16 cellular contexts compared by ENCODE assay signal in genomic region chrX:95728446-95728845, GRCh38.
DNase-seq lines count a peak whose midpoint lies in the region; TF ChIP-seq lines count a peak whose summit lies in the region.
"Had no signal": no experiment of that assay in that cellular context is flagged by ENCODE, and none has a peak within 500 bp of the region (broad histone marks: within the 10 kb centered on the region; RNA-seq: fewer than 3 reads in every experiment).

No MANE protein-coding gene starts in this region.

- H3K9me3 Mint-ChIP-seq in neural progenitor cell = no peaks in the 10 kb centered on the region
- H3K9me3 Mint-ChIP-seq: CD8-positive, alpha-beta T cell; H9; IgD-negative memory B cell had no signal

- no peaks in the 10 kb centered on the region for H4K20me1 ChIP-seq in neural progenitor cell (ENCODE audit: low read depth)

- H3K9ac ChIP-seq in neural progenitor cell = no peak overlapping the region
- H3K9ac ChIP-seq: BLaER1 treated with 17β-estradiol and CSF1 and Interleukin-3, amounts not matched to agents 10 nM and 100 nM had no signal

- POLR2A ChIA-PET in A673 (lab: Charles Lee; ENCODE audit: low non-redundant PET) = no interaction called here

- H3K4me1 ChIP-seq in A673 (ENCODE audit: insufficient read depth, low read length, poor library complexity, severe bottlenecking) (peaks cover 54% of the 10 kb centered on the region), SJCRH30 (peaks cover 65% of the 10 kb centered on the region), neural progenitor cell (peaks cover 13% of the 10 kb centered on the region), sigmoid colon (no peaks in the 10 kb centered on the region)
- H3K4me1 ChIP-seq: A549; BLaER1 treated with 17β-estradiol and CSF1 and Interleukin-3, amounts not matched to agents 10 nM and 100 nM had no signal

- no peaks in the 10 kb centered on the region for H3K9me3 ChIP-seq in A673 (ENCODE audit: low read depth, low read length, poor library complexity, severe bottlenecking)
- H3K9me3 ChIP-seq in SJCRH30 (replicated peaks) = no peaks in the 10 kb centered on the region
- H3K9me3 ChIP-seq in neural progenitor cell (ENCODE audit: low read depth) = no peaks in the 10 kb centered on the region
- H3K9me3 ChIP-seq in sigmoid colon = no peaks in the 10 kb centered on the region
- H3K9me3 ChIP-seq: A549; BLaER1 treated with 17β-estradiol and CSF1 and Interleukin-3, amounts not matched to agents 10 nM and 100 nM had no signal

- H3K27me3 ChIP-seq in A673 (replicated peaks; ENCODE audit: insufficient read depth, low read depth, low read length, poor library complexity) (no peaks in the 10 kb centered on the region), SJCRH30 (no peaks in the 10 kb centered on the region), neural progenitor cell (no peaks in the 10 kb centered on the region), sigmoid colon (no peaks in the 10 kb centered on the region)

- peaks cover 19% of the 10 kb centered on the region for H3K4me1 Mint-ChIP-seq in neural progenitor cell
- H3K4me1 Mint-ChIP-seq: B cell, IgD-negative memory B cell had no signal

- TF ChIP-seq CTCF in A673 (conservative IDR thresholded peaks at IDR 0.05; ENCODE audit: low read depth, low read length) (no peak), neural progenitor cell (IDR thresholded peaks at IDR 0.05) (no peak), sigmoid colon (IDR thresholded peaks at IDR 0.05) (no peak)

- H3F3A ChIP-seq in neural progenitor cell (ENCODE audit: low read depth) = no peaks in the 10 kb centered on the region

- intact Hi-C loops in A673 (cut with micrococcal nuclease; ENCODE audit: unreplicated experiment) (no loop called here), sigmoid colon (cut with DNase I) (no loop called here)

- no peak overlapping the region for H3K27ac Mint-ChIP-seq in neural progenitor cell
- H3K27ac Mint-ChIP-seq: B cell; CD8-positive, alpha-beta T cell; H9; IgD-negative memory B cell had no signal

- H3K27ac ChIP-seq in A673 (ENCODE audit: low read depth, low read length, poor library complexity, severe bottlenecking) (peak overlapping the region; percentile 64), SJCRH30 (peak overlapping the region; percentile 18; the same call in 1 of the 2 replicates), neural progenitor cell (no peak overlapping the region), sigmoid colon (no peak overlapping the region)
- H3K27ac ChIP-seq: 22Rv1; A549; BLaER1 treated with 17β-estradiol and CSF1 and Interleukin-3, amounts not matched to agents 10 nM and 100 nM had no signal

- DNase-seq in DMS 273 (lab: John Stamatoyannopoulos, UW; ENCODE audit: unreplicated experiment) = peak; percentile 23
- no peak for DNase-seq in DMS 273 treated with DMSO at 0.1 percent for 48 hours (lab: John Stamatoyannopoulos, UW)
- no peak for DNase-seq in A673 (ENCODE audit: low spot score)
- peak; percentile 59 to 76 for DNase-seq in SJCRH30
- peak; percentile 57 for DNase-seq in neural progenitor cell (ENCODE audit: low spot score)
- DNase-seq in sigmoid colon = no peak
- DNase-seq in NCI-H774 (lab: John Stamatoyannopoulos, UW) = no peak
- DNase-seq in NCI-H187 treated with DMSO at 0.1 percent for 48 hours (lab: John Stamatoyannopoulos, UW) = no peak
- DNase-seq: Calu3; CD8-positive, alpha-beta T cell; H9 had no signal

- H3K4me3 Mint-ChIP-seq in neural progenitor cell = no peak overlapping the region
- H3K4me3 Mint-ChIP-seq: B cell; CD8-positive, alpha-beta T cell; H9; IgD-negative memory B cell had no signal

- H3K27me3 Mint-ChIP-seq in neural progenitor cell (ENCODE audit: insufficient read depth, low read depth) = peaks cover 5% of the 10 kb centered on the region
- H3K27me3 Mint-ChIP-seq: B cell had no signal

- H3K36me3 Mint-ChIP-seq in neural progenitor cell = no peaks in the 10 kb centered on the region
- H3K36me3 Mint-ChIP-seq: CD8-positive, alpha-beta T cell; IgD-negative memory B cell had no signal

- H3K4me3 ChIP-seq in A673 (ENCODE audit: low read depth, low read length, poor library complexity, severe bottlenecking) (no peak overlapping the region), SJCRH30 (no peak overlapping the region), neural progenitor cell (no peak overlapping the region), sigmoid colon (no peak overlapping the region)
- H3K4me3 ChIP-seq: A549; BLaER1 treated with 17β-estradiol and CSF1 and Interleukin-3, amounts not matched to agents 10 nM and 100 nM had no signal

- H3K4me2 ChIP-seq in neural progenitor cell = no peak overlapping the region
- H3K4me2 ChIP-seq: A549; BLaER1 treated with 17β-estradiol and CSF1 and Interleukin-3, amounts not matched to agents 10 nM and 100 nM had no signal

- no peaks in the 10 kb centered on the region for H3K36me3 ChIP-seq in A673 (ENCODE audit: insufficient read depth, low read length, poor library complexity, severe bottlenecking)
- H3K36me3 ChIP-seq in SJCRH30 = no peaks in the 10 kb centered on the region
- H3K36me3 ChIP-seq in neural progenitor cell = no peaks in the 10 kb centered on the region
- H3K36me3 ChIP-seq in sigmoid colon = no peaks in the 10 kb centered on the region
- H3K36me3 ChIP-seq: BLaER1 treated with 17β-estradiol and CSF1 and Interleukin-3, amounts not matched to agents 10 nM and 100 nM had no signal

- no peak overlapping the region for H2AFZ ChIP-seq in neural progenitor cell (replicated peaks)

- no TSS peak for BruUV-seq in A673 (replicated peaks; lab: Mats Ljungman, UMichigan)

- no peak for TF ChIP-seq POLR2A in sigmoid colon (IDR thresholded peaks at IDR 0.05)

- no peaks in the 10 kb centered on the region for H3K79me2 ChIP-seq in neural progenitor cell (ENCODE audit: low read depth)

- no peak for TF ChIP-seq EP300 in sigmoid colon (IDR thresholded peaks at IDR 0.05)

- CTCF ChIA-PET in A673 (lab: Charles Lee) = no interaction called here

- WGBS in sigmoid colon, 2 donors = 49 to 77% methylated on average over 1 of the region's 1 CpG

Comparison
In these comparisons a context has a peak if more than half of its experiments do, and no peak if none do; other contexts are left out.
1. DNase-seq: peak in DMS 273 (single experiment), SJCRH30 (2 of 2) and neural progenitor cell (single experiment); none in DMS 273 treated with DMSO at 0.1 percent for 48 hours (single experiment), A673 (single experiment), sigmoid colon (single experiment), NCI-H774 (single experiment) and NCI-H187 treated with DMSO at 0.1 percent for 48 hours (single experiment).
2. H3K27ac ChIP-seq: peak in A673 (single experiment) and SJCRH30 (single experiment); none in neural progenitor cell (single experiment) and sigmoid colon (0 of 4).